Comparison of ENCODE assay signal across 22 cellular contexts in the genomic region with DNA sequence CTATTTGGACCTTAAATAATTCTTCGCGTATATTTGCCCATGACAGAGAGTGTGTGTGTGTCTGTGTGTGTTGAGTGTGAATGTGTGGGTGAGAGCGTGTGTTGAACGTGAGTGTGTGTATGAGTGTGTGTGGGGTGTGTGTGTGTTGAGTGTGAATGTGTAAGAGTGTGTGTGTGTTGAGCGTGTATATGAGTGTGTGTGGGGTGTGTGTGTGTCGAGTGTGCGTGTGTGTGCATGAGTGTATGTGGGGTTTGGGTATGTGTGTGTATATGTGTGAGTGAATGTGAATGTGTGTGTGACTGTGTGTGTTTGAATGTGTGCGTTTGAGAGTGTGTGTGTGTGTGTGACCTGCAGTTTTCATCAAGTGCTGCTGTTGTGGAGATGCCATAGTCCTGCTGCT. TPM values are rescaled to one million over a fixed set of nuclear protein-coding genes. Genes with fewer than 3 reads are reported as not detected.
"Had no signal": no experiment of that assay in that cellular context is flagged by ENCODE, and none has a peak within 500 bp of the region (broad histone marks: within the 10 kb centered on the region; RNA-seq: fewer than 3 reads in every experiment).

No MANE protein-coding gene starts in this region.

- DNase-seq: cortex of kidney; dorsolateral prefrontal cortex; effector CD8-positive, alpha-beta T cell; foreskin melanocyte; head of caudate nucleus; left colon; left ventricle myocardium superior; mesendoderm; naive B cell; nucleus accumbens; ovary; stimulated activated CD4-positive, alpha-beta T cell treated with anti-CD3 and anti-CD28 coated beads, Interleukin-4, amount 100 ng/mL, for 1 hour; stimulated activated CD8-positive, alpha-beta memory T cell treated with anti-CD3 and anti-CD28 coated beads, Interleukin-4, amount 100 ng/mL, for 48 hours; stimulated activated naive CD8-positive, alpha-beta T cell treated with anti-CD3 and anti-CD28 coated beads, Interleukin-15, Interleukin-2, amounts not matched to agents 100 U/mL and 50 U/mL, for 24 hours; tibial artery; upper lobe of right lung had no signal

- H3K27me3 ChIP-seq: ovary, right atrium auricular region, upper lobe of right lung had no signal

- H3K9me3 ChIP-seq: ovary, right atrium auricular region, tibial artery, upper lobe of right lung had no signal

- H3K9me3 Mint-ChIP-seq: naive B cell; nephron; stimulated activated effector memory CD8-positive, alpha-beta T cell treated with anti-CD3 and anti-CD28 coated beads, Interleukin-12 subunit alpha, Interleukin-12 subunit beta, amount 100 ng/mL, for 72 hours had no signal

- H3K4me1 Mint-ChIP-seq: naive B cell; stimulated activated effector memory CD8-positive, alpha-beta T cell treated with anti-CD3 and anti-CD28 coated beads, Interleukin-12 subunit alpha, Interleukin-12 subunit beta, amount 100 ng/mL, for 72 hours had no signal

- H3K27ac ChIP-seq: dorsolateral prefrontal cortex, hepatocyte, ovary, right atrium auricular region, tibial artery, upper lobe of right lung had no signal

- H3K36me3 ChIP-seq: ovary, right atrium auricular region, tibial artery, upper lobe of right lung had no signal

- H3K4me1 ChIP-seq: right atrium auricular region, tibial artery had no signal

- H3K4me3 Mint-ChIP-seq: naive B cell; nephron; stimulated activated effector memory CD8-positive, alpha-beta T cell treated with anti-CD3 and anti-CD28 coated beads, Interleukin-12 subunit alpha, Interleukin-12 subunit beta, amount 100 ng/mL, for 72 hours had no signal

- H3K79me2 ChIP-seq: hepatocyte had no signal

- H3K36me3 Mint-ChIP-seq: naive B cell; stimulated activated effector memory CD8-positive, alpha-beta T cell treated with anti-CD3 and anti-CD28 coated beads, Interleukin-12 subunit alpha, Interleukin-12 subunit beta, amount 100 ng/mL, for 72 hours had no signal

- H3K4me2 ChIP-seq: hepatocyte, smooth muscle cell had no signal

- H3K4me3 ChIP-seq: dorsolateral prefrontal cortex, hepatocyte, lung, ovary, right atrium auricular region, smooth muscle cell, tibial artery, upper lobe of right lung had no signal

- H2AFZ ChIP-seq: hepatocyte had no signal

- ATAC-seq: left colon; left ventricle myocardium superior; stimulated activated effector memory CD8-positive, alpha-beta T cell treated with anti-CD3 and anti-CD28 coated beads, Interleukin-12 subunit alpha, Interleukin-12 subunit beta, amount 100 ng/mL, for 72 hours; stimulated activated naive CD8-positive, alpha-beta T cell treated with anti-CD3 and anti-CD28 coated beads, Interleukin-15, Interleukin-2, amounts not matched to agents 100 U/mL and 50 U/mL, for 24 hours; upper lobe of right lung had no signal

- H3K27ac Mint-ChIP-seq: nephron; stimulated activated effector memory CD8-positive, alpha-beta T cell treated with anti-CD3 and anti-CD28 coated beads, Interleukin-12 subunit alpha, Interleukin-12 subunit beta, amount 100 ng/mL, for 72 hours had no signal

RNA-seq across cellular contexts. Expression of gene GAL, which starts 26.8 kb away (rescaled TPM):
- total RNA-seq: left ventricle myocardium superior, right atrium auricular region, upper lobe of right lung had no signal
